In genomic region chr4:177987896-177988295, GRCh38 we compare ENCODE assay signal across 26 cellular contexts.
"Had no signal": no experiment of that assay in that cellular context is flagged by ENCODE, and none has a peak within 500 bp of the region (broad histone marks: within the 10 kb centered on the region; RNA-seq: fewer than 3 reads in every experiment).

No MANE protein-coding gene starts in this region.

- H3K4me1 ChIP-seq: left lung, lower lobe of right lung, parathyroid adenoma, psoas muscle, right atrium auricular region, right lobe of liver, stomach, testis, thyroid gland, transverse colon, upper lobe of left lung, vagina had no signal

- H3K27me3 ChIP-seq: left lung, right atrium auricular region, right lobe of liver, stomach, testis, thyroid gland, transverse colon, upper lobe of left lung, vagina had no signal

- H3K9ac ChIP-seq: parathyroid adenoma had no signal

- ATAC-seq: left colon; left lung; lower lobe of right lung; naive thymus-derived CD8-positive, alpha-beta T cell; psoas muscle; right lobe of liver; stimulated activated naive B cell treated with anti-CD40 and anti-IgM and Interleukin-4, amounts not matched to agents 10 μg/mL and 1 μg/mL and 100 μg/mL, for 72 hours; stimulated activated naive CD8-positive, alpha-beta T cell treated with anti-CD3 and anti-CD28 coated beads, Interleukin-15, Interleukin-2, amounts not matched to agents 100 U/mL and 50 U/mL, for 24 hours had no signal

- H3K27ac Mint-ChIP-seq: naive thymus-derived CD8-positive, alpha-beta T cell; stimulated activated naive B cell treated with anti-CD40 and anti-IgM and Interleukin-4, amounts not matched to agents 10 μg/mL and 1 μg/mL and 100 μg/mL, for 72 hours had no signal

- DNase-seq: hippocampal formation; kidney glomerular epithelial cell; left colon; left lung; lower lobe of right lung; mammary epithelial cell; mesenchymal stem cell; naive thymus-derived CD8-positive, alpha-beta T cell; nucleus accumbens; psoas muscle; right lobe of liver; stimulated activated CD4-positive, alpha-beta T cell treated with anti-CD3 and anti-CD28 coated beads, Interleukin-1b, Interleukin-23, amount 100 ng/mL, for 48 hours; stimulated activated CD4-positive, alpha-beta T cell treated with anti-CD3 and anti-CD28 coated beads, Interleukin-4, amount 100 ng/mL, for 1 hour; stimulated activated naive B cell treated with anti-CD40 and anti-IgM and Interleukin-4, amounts not matched to agents 10 μg/mL and 1 μg/mL and 100 μg/mL, for 72 hours; stimulated activated naive CD8-positive, alpha-beta T cell treated with anti-CD3 and anti-CD28 coated beads, Interleukin-15, Interleukin-2, amounts not matched to agents 100 U/mL and 50 U/mL, for 24 hours; stomach; testis; thyroid gland; transverse colon; upper lobe of left lung had no signal

- H3K9me3 ChIP-seq: left lung, lower lobe of right lung, psoas muscle, right atrium auricular region, right lobe of liver, stomach, testis, thyroid gland, transverse colon, upper lobe of left lung, vagina had no signal

- H3K36me3 Mint-ChIP-seq: naive thymus-derived CD8-positive, alpha-beta T cell; stimulated activated naive B cell treated with anti-CD40 and anti-IgM and Interleukin-4, amounts not matched to agents 10 μg/mL and 1 μg/mL and 100 μg/mL, for 72 hours had no signal

- H3K27me3 Mint-ChIP-seq: naive thymus-derived CD8-positive, alpha-beta T cell; stimulated activated naive B cell treated with anti-CD40 and anti-IgM and Interleukin-4, amounts not matched to agents 10 μg/mL and 1 μg/mL and 100 μg/mL, for 72 hours had no signal

- H3K36me3 ChIP-seq: left lung, lower lobe of right lung, right atrium auricular region, right lobe of liver, stomach, thyroid gland, transverse colon, upper lobe of left lung, vagina had no signal

- H3K4me1 Mint-ChIP-seq: naive thymus-derived CD8-positive, alpha-beta T cell; nephron; neural crest cell; stimulated activated naive B cell treated with anti-CD40 and anti-IgM and Interleukin-4, amounts not matched to agents 10 μg/mL and 1 μg/mL and 100 μg/mL, for 72 hours had no signal

- H3K4me3 Mint-ChIP-seq: naive thymus-derived CD8-positive, alpha-beta T cell; nephron; neural crest cell; stimulated activated naive B cell treated with anti-CD40 and anti-IgM and Interleukin-4, amounts not matched to agents 10 μg/mL and 1 μg/mL and 100 μg/mL, for 72 hours had no signal

- H3K4me3 ChIP-seq: left lung, lower lobe of right lung, psoas muscle, right atrium auricular region, right lobe of liver, smooth muscle cell, stomach, testis, thyroid gland, transverse colon, upper lobe of left lung, vagina had no signal

- H3K27ac ChIP-seq: left lung, lower lobe of right lung, parathyroid adenoma, psoas muscle, right atrium auricular region, right lobe of liver, stomach, testis, thyroid gland, transverse colon, upper lobe of left lung, vagina had no signal

- H3K9me3 Mint-ChIP-seq: nephron, neural crest cell had no signal
